In genomic region chr11:60625262-60625661, GRCh38 we compare ENCODE assay signal across 9 cellular contexts.
DNase-seq lines count a peak whose midpoint lies in the region; ATAC-seq, FAIRE-seq and TF ChIP-seq lines count a peak whose summit lies in the region.
"Had no signal": no experiment of that assay in that cellular context is flagged by ENCODE, and none has a peak within 500 bp of the region (broad histone marks: within the 10 kb centered on the region; RNA-seq: fewer than 3 reads in every experiment).

No MANE protein-coding gene starts in this region.

- no peaks in the 10 kb centered on the region for H3K36me3 Mint-ChIP-seq in activated T-cell treated with anti-CD3 and anti-CD28 coated beads, Interleukin-2, amount 50 U/mL, for 72 hours (ENCODE audit: insufficient read depth in 2 of 2)

- POLR2A ChIA-PET in A549 (lab: Yijun Ruan, JAX), result no interaction called here

- peak in 1 of 2 experiments; percentile 24 for DNase-seq in A549 (ENCODE audit: low read depth in 1 of 2, low spot score in 1 of 2)
- no peak for DNase-seq in GM20000 (ENCODE audit: low spot score)
- DNase-seq in SIG-M5 (lab: John Stamatoyannopoulos, UW), result peak; percentile 2
- peak; percentile 31 for DNase-seq in fibroblast of villous mesenchyme (ENCODE audit: low read depth)
- no peak for DNase-seq in psoas muscle
- DNase-seq in activated T-cell treated with anti-CD3 and anti-CD28 coated beads, Interleukin-2, amount 50 U/mL, for 72 hours, result no peak
- DNase-seq in SKM-1 (lab: John Stamatoyannopoulos, UW; ENCODE audit: unreplicated experiment), result no peak
- DNase-seq in activated gamma-delta T cell treated with Interleukin-2 at 50 U/mL for 16 hours, result no peak

- H3K4me2 ChIP-seq in A549, result no peak overlapping the region

- no peaks in the 10 kb centered on the region for H3K4me1 ChIP-seq in A549
- no peaks in the 10 kb centered on the region for H3K4me1 ChIP-seq in psoas muscle

- peaks cover 6% of the 10 kb centered on the region; the same call in 1 of the 3 replicates for H3K9me3 ChIP-seq in A549
- H3K9me3 ChIP-seq in psoas muscle, result no peaks in the 10 kb centered on the region

- TF ChIP-seq EP300 in A549 (IDR thresholded peaks at IDR 0.05), result no peak

- H3K27ac ChIP-seq in A549, result no peak overlapping the region
- no peak overlapping the region for H3K27ac ChIP-seq in psoas muscle

- H3K27me3 ChIP-seq in psoas muscle (ENCODE audit: insufficient read depth in 3 of 3, low read length in 2 of 3), result no peaks in the 10 kb centered on the region

- no peaks in the 10 kb centered on the region for H3K36me3 ChIP-seq in psoas muscle (ENCODE audit: insufficient read depth in 1 of 2, low read depth in 1 of 2)

- intact Hi-C loops in psoas muscle (cut with DNase I), result no loop called here

- TF ChIP-seq POLR2A in A549 (IDR thresholded peaks at IDR 0.05; ENCODE audit: low read length), result no peak

- H3K4me3 Mint-ChIP-seq in activated T-cell treated with anti-CD3 and anti-CD28 coated beads, Interleukin-2, amount 50 U/mL, for 72 hours, result no peak overlapping the region

- H3K27me3 Mint-ChIP-seq in activated T-cell treated with anti-CD3 and anti-CD28 coated beads, Interleukin-2, amount 50 U/mL, for 72 hours (ENCODE audit: low read depth), result peaks cover 5% of the 10 kb centered on the region

- ATAC-seq in A549 (no peak), psoas muscle (no peak)
- ATAC-seq in activated T-cell treated with anti-CD3 and anti-CD28 coated beads, Interleukin-2, amount 50 U/mL, for 72 hours (replicated peaks in 1 of 2), result no peak

- TF ChIP-seq CTCF in A549 (IDR thresholded peaks at IDR 0.05) (no peak; the same call in 2 of the 3 replicates), GM20000 (IDR thresholded peaks at IDR 0.05; ENCODE audit: extremely low read depth, missing control alignments) (peak; percentile 4), fibroblast of villous mesenchyme (IDR thresholded peaks at IDR 0.05; ENCODE audit: insufficient read depth, low read depth, low read length) (no peak), psoas muscle (IDR thresholded peaks at IDR 0.05) (no peak)

- H3K4me1 Mint-ChIP-seq in activated T-cell treated with anti-CD3 and anti-CD28 coated beads, Interleukin-2, amount 50 U/mL, for 72 hours (ENCODE audit: low read depth), result no peaks in the 10 kb centered on the region

- no peak for TF ChIP-seq RAD21 in A549 (conservative IDR thresholded peaks at IDR 0.05 in 1 of 2, IDR thresholded peaks at IDR 0.05 in 1 of 2)

- H3K4me3 ChIP-seq in A549, result no peak overlapping the region
- no peak overlapping the region for H3K4me3 ChIP-seq in fibroblast of villous mesenchyme (ENCODE audit: low read depth, low read length)
- no peak overlapping the region for H3K4me3 ChIP-seq in psoas muscle

- no peak overlapping the region for H3K27ac Mint-ChIP-seq in activated T-cell treated with anti-CD3 and anti-CD28 coated beads, Interleukin-2, amount 50 U/mL, for 72 hours

- FAIRE-seq in A549 (lab: Jason Lieb, UNC), result no peak
- FAIRE-seq: TTC549 had no signal

- WGBS in A549 (ENCODE audit: missing lambda C conversion rate), result 2% methylated on average over 2 of the region's 2 CpGs
- WGBS in psoas muscle, 3 donors, result 24 to 36% (median 26%) methylated on average over 2 of the region's 2 CpGs

- H3K9me3 Mint-ChIP-seq in activated T-cell treated with anti-CD3 and anti-CD28 coated beads, Interleukin-2, amount 50 U/mL, for 72 hours, result peaks cover 0 to 4% of the 10 kb centered on the region in 2 donors

- CTCF ChIA-PET in A549 (lab: Yijun Ruan, JAX), result no interaction called here

TF ChIP-seq in A549, 52 proteins besides CTCF, POLR2A, EP300 and RAD21:
- TF ChIP-seq ZNF302 (CRISPR knock-in tag; IDR thresholded peaks at IDR 0.05) (no peak), FOSL2 (IDR thresholded peaks at IDR 0.05) (no peak), FOSL2 (CRISPR knock-in tag; IDR thresholded peaks at IDR 0.05) (peak; percentile 26; the same call in 1 of the 2 replicates), CEBPB (IDR thresholded peaks at IDR 0.05) (no peak)

Comparison
In these comparisons a context has a peak if more than half of its experiments do, and no peak if none do; other contexts are left out.
1. DNase-seq: peak in SIG-M5 (single experiment) and fibroblast of villous mesenchyme (single experiment); none in GM20000 (single experiment), psoas muscle (0 of 2), activated T-cell treated with anti-CD3 and anti-CD28 coated beads, Interleukin-2, amount 50 U/mL, for 72 hours (0 of 2), SKM-1 (single experiment) and activated gamma-delta T cell treated with Interleukin-2 at 50 U/mL for 16 hours (single experiment).